Comparison of ENCODE assay signal across 25 cellular contexts in the genomic region with DNA sequence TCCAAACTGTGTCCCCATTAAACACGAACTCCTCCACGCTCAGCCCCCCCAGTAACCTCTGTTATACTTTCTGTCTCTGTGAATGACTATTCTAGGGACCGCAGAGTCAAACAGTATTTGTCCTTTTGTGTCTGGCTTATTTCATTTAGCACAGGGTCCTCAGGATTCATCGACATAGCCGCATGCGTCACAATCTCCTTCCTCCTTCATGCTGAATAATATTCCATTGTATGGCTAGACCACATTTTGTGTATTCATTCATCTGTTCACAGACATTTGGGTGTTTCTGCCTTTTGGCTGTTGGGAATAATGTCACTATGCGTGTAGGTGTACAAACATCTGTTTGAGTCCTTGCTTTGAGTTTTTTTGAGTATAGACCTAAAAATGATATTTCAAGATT.
DNase-seq lines count a peak whose midpoint lies in the region; ATAC-seq and TF ChIP-seq lines count a peak whose summit lies in the region.
"Had no signal": no experiment of that assay in that cellular context is flagged by ENCODE, and none has a peak within 500 bp of the region (broad histone marks: within the 10 kb centered on the region; RNA-seq: fewer than 3 reads in every experiment).

No MANE protein-coding gene starts in this region.

- peaks cover 40% of the 10 kb centered on the region for H3K4me1 Mint-ChIP-seq in activated naive CD4-positive, alpha-beta T cell treated with anti-CD3 and anti-CD28 coated beads, Interleukin-2, amount 50 U/mL, for 24 hours

- peaks cover 33 to 49% (median 43%) of the 10 kb centered on the region in 4 donors for H3K4me1 ChIP-seq in esophagus muscularis mucosa
- peaks cover 0 to 32% of the 10 kb centered on the region in 2 donors for H3K4me1 ChIP-seq in thyroid gland
- peaks cover 33% of the 10 kb centered on the region for H3K4me1 ChIP-seq in lower lobe of right lung

- H3K27ac ChIP-seq in esophagus muscularis mucosa (replicated peaks in 1 of 4) (peak overlapping the region in 3 of 4 donors; percentile 5 to 59 (median 42)), thyroid gland (peak overlapping the region in 2 of 3 donors; percentile 7 to 17), lower lobe of right lung (no peak overlapping the region)
- H3K27ac ChIP-seq: transverse colon had no signal

- H3K9me3 Mint-ChIP-seq in activated naive CD4-positive, alpha-beta T cell treated with anti-CD3 and anti-CD28 coated beads, Interleukin-2, amount 50 U/mL, for 24 hours = no peaks in the 10 kb centered on the region
- no peaks in the 10 kb centered on the region for H3K9me3 Mint-ChIP-seq in activated naive CD4-positive, alpha-beta T cell treated with anti-CD3 and anti-CD28 coated beads, Interleukin-2, amount 50 U/mL, for 72 hours
- H3K9me3 Mint-ChIP-seq: activated naive CD4-positive, alpha-beta T cell treated with anti-CD3 and anti-CD28 coated beads for 36 hours; activated T-cell treated with anti-CD3 and anti-CD28 coated beads, Interleukin-2, amount 50 U/mL, for 72 hours; immature natural killer cell had no signal

- TF ChIP-seq POLR2A in esophagus muscularis mucosa (IDR thresholded peaks at IDR 0.05; ENCODE audit: low read depth) (no peak), thyroid gland (IDR thresholded peaks at IDR 0.05) (no peak)

- H3K27me3 ChIP-seq in esophagus muscularis mucosa (no peaks in the 10 kb centered on the region), thyroid gland (no peaks in the 10 kb centered on the region), lower lobe of right lung (ENCODE audit: low read depth) (no peaks in the 10 kb centered on the region)
- H3K27me3 ChIP-seq: gastroesophageal sphincter, MG63, neutrophil, stomach, transverse colon had no signal

- peaks cover 13% of the 10 kb centered on the region for H3K27me3 Mint-ChIP-seq in activated naive CD4-positive, alpha-beta T cell treated with anti-CD3 and anti-CD28 coated beads, Interleukin-2, amount 50 U/mL, for 24 hours

- ATAC-seq in activated naive CD4-positive, alpha-beta T cell treated with anti-CD3 and anti-CD28 coated beads, Interleukin-2, amount 50 U/mL, for 72 hours = no peak
- ATAC-seq in lower lobe of right lung (no peak), HG03139 (IDR thresholded peaks at IDR 0.05; ENCODE audit: unreplicated experiment) (no peak)
- ATAC-seq: activated T-cell treated with anti-CD3 and anti-CD28 coated beads, Interleukin-2, amount 50 U/mL, for 72 hours; K562 had no signal

- no peak for TF ChIP-seq EP300 in esophagus muscularis mucosa (IDR thresholded peaks at IDR 0.05)

- H3K36me3 ChIP-seq in esophagus muscularis mucosa (no peaks in the 10 kb centered on the region), thyroid gland (no peaks in the 10 kb centered on the region), lower lobe of right lung (no peaks in the 10 kb centered on the region)
- H3K36me3 ChIP-seq: gastroesophageal sphincter, MG63, neutrophil, stomach, transverse colon had no signal

- no peak overlapping the region for H3K4me3 Mint-ChIP-seq in activated naive CD4-positive, alpha-beta T cell treated with anti-CD3 and anti-CD28 coated beads, Interleukin-2, amount 50 U/mL, for 24 hours
- H3K4me3 Mint-ChIP-seq: activated naive CD4-positive, alpha-beta T cell treated with anti-CD3 and anti-CD28 coated beads for 36 hours; activated T-cell treated with anti-CD3 and anti-CD28 coated beads, Interleukin-2, amount 50 U/mL, for 72 hours; B cell; immature natural killer cell had no signal

- H3K4me3 ChIP-seq in esophagus muscularis mucosa = no peak overlapping the region
- no peak overlapping the region for H3K4me3 ChIP-seq in thyroid gland (replicated peaks in 1 of 3)
- H3K4me3 ChIP-seq in lower lobe of right lung = no peak overlapping the region
- H3K4me3 ChIP-seq: gastroesophageal sphincter, K562, MG63, skin epidermis, stomach, transverse colon had no signal

- TF ChIP-seq CTCF in esophagus muscularis mucosa (IDR thresholded peaks at IDR 0.05) (no peak), thyroid gland (IDR thresholded peaks at IDR 0.05) (no peak), lower lobe of right lung (IDR thresholded peaks at IDR 0.05) (no peak), GM13977 (IDR thresholded peaks at IDR 0.05; ENCODE audit: extremely low read depth, insufficient read depth, missing control alignments) (no peak)

- in situ Hi-C loops in GM13977 (cut with MboI; ENCODE audit: low pct_unique_long_range_greater_than_20kb, low sequenced_read_pairs, unreplicated experiment) = no loop called here

- H3K9me3 ChIP-seq in esophagus muscularis mucosa = no peaks in the 10 kb centered on the region
- no peaks in the 10 kb centered on the region for H3K9me3 ChIP-seq in thyroid gland
- no peaks in the 10 kb centered on the region for H3K9me3 ChIP-seq in lower lobe of right lung
- H3K9me3 ChIP-seq: neutrophil, transverse colon had no signal

- WGBS in esophagus muscularis mucosa = 78% methylated on average over 7 of the region's 7 CpGs
- 91 to 93% methylated on average over 7 of the region's 7 CpGs for WGBS in thyroid gland, 2 donors

- no peak for DNase-seq in activated naive CD4-positive, alpha-beta T cell treated with anti-CD3 and anti-CD28 coated beads, Interleukin-2, amount 50 U/mL, for 72 hours (ENCODE audit: low spot score in 2 of 2)
- DNase-seq in RPMI7951 (ENCODE audit: low read depth) = peak; percentile 34
- DNase-seq in esophagus muscularis mucosa (ENCODE audit: extremely low spot score) = no peak
- DNase-seq in thyroid gland = no peak
- no peak for DNase-seq in lower lobe of right lung
- no peak for DNase-seq in GM13977 (ENCODE audit: low spot score)
- DNase-seq: activated naive CD4-positive, alpha-beta T cell treated with anti-CD3 and anti-CD28 coated beads for 36 hours; activated T-cell treated with anti-CD3 and anti-CD28 coated beads, Interleukin-2, amount 50 U/mL, for 72 hours; CD8-positive, alpha-beta memory T cell; GOT3; hippocampal formation; immature natural killer cell; NCI-H2029 treated with DMSO at 0.1 percent for 48 hours; NCI-H2227 treated with DMSO at 0.1 percent for 48 hours; NCI-H526 treated with DMSO at 0.1 percent for 48 hours; stomach; transverse colon had no signal

- intact Hi-C loops in esophagus muscularis mucosa (cut with DNase I) = no loop called here
- intact Hi-C loops in thyroid gland (cut with DNase I) = no loop called here
- intact Hi-C loops in lower lobe of right lung (cut with DNase I) = no loop called here

- no peaks in the 10 kb centered on the region for H3K36me3 Mint-ChIP-seq in activated naive CD4-positive, alpha-beta T cell treated with anti-CD3 and anti-CD28 coated beads, Interleukin-2, amount 50 U/mL, for 24 hours
- peaks cover 0 to 6% of the 10 kb centered on the region in 2 donors for H3K36me3 Mint-ChIP-seq in activated naive CD4-positive, alpha-beta T cell treated with anti-CD3 and anti-CD28 coated beads, Interleukin-2, amount 50 U/mL, for 72 hours
- H3K36me3 Mint-ChIP-seq: CD8-positive, alpha-beta memory T cell; immature natural killer cell had no signal

- peak overlapping the region; percentile 36 for H3K27ac Mint-ChIP-seq in activated naive CD4-positive, alpha-beta T cell treated with anti-CD3 and anti-CD28 coated beads, Interleukin-2, amount 50 U/mL, for 24 hours
- H3K27ac Mint-ChIP-seq in activated naive CD4-positive, alpha-beta T cell treated with anti-CD3 and anti-CD28 coated beads, Interleukin-2, amount 50 U/mL, for 72 hours = no peak overlapping the region
- H3K27ac Mint-ChIP-seq: activated naive CD4-positive, alpha-beta T cell treated with anti-CD3 and anti-CD28 coated beads for 36 hours; activated T-cell treated with anti-CD3 and anti-CD28 coated beads, Interleukin-2, amount 50 U/mL, for 72 hours; B cell had no signal
